ENCODE assay signal across 28 cellular contexts in the genomic region with DNA sequence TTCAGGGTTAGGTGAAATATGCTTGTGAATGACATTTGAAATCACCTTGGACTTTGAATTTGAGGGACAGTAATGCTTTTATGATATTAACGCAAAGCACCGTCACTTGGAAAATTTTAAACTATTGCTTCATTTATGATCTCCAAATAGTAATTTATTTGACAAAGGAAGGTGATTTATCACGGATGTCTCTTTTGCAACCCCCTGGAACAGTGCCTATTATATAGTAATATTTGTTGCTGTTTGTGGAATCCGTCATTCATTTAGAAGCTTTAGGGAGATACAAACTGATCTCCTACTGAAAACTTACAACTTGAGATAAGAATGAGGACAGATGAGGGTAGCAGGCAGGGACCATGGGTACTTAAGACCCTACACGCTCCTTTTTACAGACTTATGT.
"Had no signal": no experiment of that assay in that cellular context is flagged by ENCODE, and none has a peak within 500 bp of the region (broad histone marks: within the 10 kb centered on the region; RNA-seq: fewer than 3 reads in every experiment).

No MANE protein-coding gene starts in this region.

- ATAC-seq: activated CD4-positive, CD25-positive, alpha-beta regulatory T cell treated with anti-CD3 and anti-CD28 coated beads, Interleukin-2, amount 50 U/mL, for 24 hours; activated CD8-positive, alpha-beta T cell treated with anti-CD3 and anti-CD28 coated beads for 36 hours; activated T-cell treated with anti-CD3 and anti-CD28 coated beads, Interleukin-2, amount 50 U/mL, for 4 hours; activated T-helper 17 cell treated with anti-CD3 and anti-CD28 coated beads, Interleukin-2, amount 50 U/mL, for 72 hours; foreskin keratinocyte; T-helper 17 cell had no signal

- H3K36me3 ChIP-seq: adrenal gland, ascending aorta, esophagus muscularis mucosa, gastrocnemius medialis, heart left ventricle, WERI-Rb-1 had no signal

- H3K4me1 ChIP-seq: esophagus muscularis mucosa, foreskin keratinocyte, gastrocnemius medialis had no signal

- H3K27me3 ChIP-seq: adrenal gland, ascending aorta, dorsolateral prefrontal cortex, heart left ventricle had no signal

- H3K27ac ChIP-seq: adrenal gland, coronary artery, esophagus muscularis mucosa, foreskin keratinocyte, gastrocnemius medialis, heart left ventricle, WERI-Rb-1 had no signal

- H3K4me3 ChIP-seq: adrenal gland, ascending aorta, coronary artery, dorsolateral prefrontal cortex, esophagus muscularis mucosa, gastrocnemius medialis, heart left ventricle had no signal

- DNase-seq: activated B cell treated with CpG ODN at 0.5 μM for 24 hours; activated CD4-positive, alpha-beta T cell treated with anti-CD3 and anti-CD28 coated beads for 48 hours; activated CD4-positive, alpha-beta T cell treated with anti-CD3 and anti-CD28 coated beads, Interleukin-2, amount 50 U/mL, for 1 hour; activated CD4-positive, alpha-beta T cell treated with anti-CD3 and anti-CD28 coated beads, Interleukin-2, amount 50 U/mL, for 48 hours; activated CD8-positive, alpha-beta memory T cell treated with anti-CD3 and anti-CD28 coated beads for 24 hours; activated CD8-positive, alpha-beta T cell treated with anti-CD3 and anti-CD28 coated beads for 36 hours; activated effector memory CD4-positive, alpha-beta T cell treated with Interleukin-2 at 50 U/mL for 16 hours; activated gamma-delta T cell treated with Interleukin-2 at 50 U/mL for 16 hours; activated naive CD4-positive, alpha-beta T cell treated with anti-CD3 and anti-CD28 coated beads, Interleukin-2, amount 50 U/mL, for 16 hours; activated naive CD4-positive, alpha-beta T cell treated with Interleukin-2 at 50 U/mL for 16 hours; activated T-cell treated with anti-CD3 and anti-CD28 coated beads, Interleukin-2, amount 50 U/mL, for 4 hours; adrenal gland; dorsolateral prefrontal cortex; effector memory CD4-positive, alpha-beta T cell; endodermal cell; foreskin keratinocyte; gastrocnemius medialis; glutamatergic neuron; heart left ventricle; T-helper 1 cell; T-helper 17 cell; T1000; WERI-Rb-1 had no signal

- H3K9me3 ChIP-seq: adrenal gland, ascending aorta, esophagus muscularis mucosa, gastrocnemius medialis, heart left ventricle had no signal
